Comparison of ENCODE assay signal across 15 cellular contexts in the genomic region with DNA sequence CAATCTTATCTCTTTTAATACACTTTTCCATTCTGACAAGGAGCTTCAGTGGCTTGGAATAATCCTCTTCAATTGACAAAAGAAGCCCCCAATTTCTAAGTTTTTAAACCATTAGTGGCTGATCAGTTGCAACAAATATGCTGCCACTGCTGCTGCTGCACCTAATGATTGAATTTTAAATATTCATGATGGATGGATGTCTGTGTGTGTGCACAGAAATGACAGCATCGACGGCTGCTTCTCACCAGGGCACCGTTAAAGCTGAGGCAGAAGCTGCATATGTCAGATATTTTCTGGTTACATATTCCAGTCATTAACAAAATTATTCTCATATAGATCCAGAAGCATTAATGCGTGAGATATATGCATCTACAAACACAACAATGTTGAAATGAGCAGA.
DNase-seq lines count a peak whose midpoint lies in the region; ATAC-seq and TF ChIP-seq lines count a peak whose summit lies in the region.
"Had no signal": no experiment of that assay in that cellular context is flagged by ENCODE, and none has a peak within 500 bp of the region (broad histone marks: within the 10 kb centered on the region; RNA-seq: fewer than 3 reads in every experiment).

No MANE protein-coding gene starts in this region.

- H3K4me1 ChIP-seq in endodermal cell (ENCODE audit: control insufficient read depth, insufficient read depth, low read length): peaks cover 39% of the 10 kb centered on the region
- peaks cover 2 to 4% of the 10 kb centered on the region in 2 experiments for H3K4me1 ChIP-seq in trophoblast cell (ENCODE audit: control insufficient read depth in 1 of 2, insufficient read depth in 2 of 2, low read length in 2 of 2)
- H3K4me1 ChIP-seq in breast epithelium: no peaks in the 10 kb centered on the region

- H3K4ac ChIP-seq in trophoblast cell (ENCODE audit: low read depth, low read length): no peak overlapping the region

- H3K9me3 Mint-ChIP-seq in endodermal cell (no peaks in the 10 kb centered on the region), progenitor cell of endocrine pancreas (ENCODE audit: low read depth) (no peaks in the 10 kb centered on the region)
- H3K9me3 Mint-ChIP-seq: CD4-positive, alpha-beta memory T cell; GM23338 had no signal

- H3K36me3 Mint-ChIP-seq in endodermal cell (ENCODE audit: low read depth) (no peaks in the 10 kb centered on the region), progenitor cell of endocrine pancreas (ENCODE audit: insufficient read depth) (no peaks in the 10 kb centered on the region)
- H3K36me3 Mint-ChIP-seq: CD4-positive, alpha-beta memory T cell had no signal

- H3K9me3 ChIP-seq in endodermal cell (ENCODE audit: control insufficient read depth, low read length) (no peaks in the 10 kb centered on the region), trophoblast cell (ENCODE audit: insufficient read depth, low read depth, low read length) (no peaks in the 10 kb centered on the region), breast epithelium (no peaks in the 10 kb centered on the region)
- H3K9me3 ChIP-seq: A549, BE2C had no signal

- H2AFZ ChIP-seq in trophoblast cell (ENCODE audit: insufficient read depth, low read length, poor library complexity): no peak overlapping the region
- H2AFZ ChIP-seq: GM23338 had no signal

- H4K91ac ChIP-seq in trophoblast cell (ENCODE audit: low read depth, low read length): no peak overlapping the region

- H3K27ac Mint-ChIP-seq in endodermal cell (no peak overlapping the region), progenitor cell of endocrine pancreas (peak overlapping the region; percentile 47)
- H3K27ac Mint-ChIP-seq: CD4-positive, alpha-beta memory T cell; GM23338 had no signal

- no peak overlapping the region for H3K4me2 ChIP-seq in trophoblast cell (ENCODE audit: low read length)
- H3K4me2 ChIP-seq: A549, GM23338 had no signal

- H4K8ac ChIP-seq in trophoblast cell (ENCODE audit: low read depth, low read length): no peak overlapping the region

- H3K27ac ChIP-seq in VCaP: peak overlapping the region; percentile 96
- H3K27ac ChIP-seq in endodermal cell (ENCODE audit: low read depth, low read length): no peak overlapping the region
- no peak overlapping the region for H3K27ac ChIP-seq in trophoblast cell (ENCODE audit: low read depth, low read length)
- no peak overlapping the region for H3K27ac ChIP-seq in breast epithelium
- H3K27ac ChIP-seq: A549, C4-2B had no signal

- no peak overlapping the region for H2BK5ac ChIP-seq in trophoblast cell (ENCODE audit: low read depth, low read length, poor library complexity)

- no peak overlapping the region for H3K18ac ChIP-seq in trophoblast cell (ENCODE audit: low read length)

- H3K14ac ChIP-seq in trophoblast cell (ENCODE audit: low read length): no peak overlapping the region

- intact Hi-C loops in breast epithelium (cut with DNase I; ENCODE audit: low total_unique reads): no loop called here

- no peak for ATAC-seq in HG03460 (IDR thresholded peaks at IDR 0.05; ENCODE audit: unreplicated experiment)
- ATAC-seq: A549, GM12878 had no signal

- no peak overlapping the region for H3K23ac ChIP-seq in trophoblast cell (ENCODE audit: low read length)

- H3K36me3 ChIP-seq in endodermal cell (ENCODE audit: control insufficient read depth, insufficient read depth, low read length) (peaks cover 3% of the 10 kb centered on the region), trophoblast cell (ENCODE audit: control insufficient read depth in 1 of 2, insufficient read depth in 2 of 2, low read length in 2 of 2) (no peaks in the 10 kb centered on the region), breast epithelium (no peaks in the 10 kb centered on the region)
- H3K36me3 ChIP-seq: BE2C had no signal

- DNase-seq in NCI-H446 treated with DMSO at 0.1 percent for 48 hours (lab: John Stamatoyannopoulos, UW): peak; percentile 61
- no peak for DNase-seq in endodermal cell
- no peak for DNase-seq in progenitor cell of endocrine pancreas (ENCODE audit: low spot score, unreplicated experiment)
- DNase-seq in trophoblast cell: no peak
- no peak for DNase-seq in breast epithelium (ENCODE audit: low spot score in 2 of 2)
- DNase-seq: BE2C; CD4-positive, alpha-beta memory T cell; DMS79; H7 had no signal

- no peak overlapping the region for H2AK5ac ChIP-seq in trophoblast cell (ENCODE audit: low read length)

- no peak overlapping the region for H3K4me3 Mint-ChIP-seq in endodermal cell
- H3K4me3 Mint-ChIP-seq in progenitor cell of endocrine pancreas (ENCODE audit: low read depth): no peak overlapping the region
- H3K4me3 Mint-ChIP-seq: CD4-positive, alpha-beta memory T cell; GM23338 had no signal

- H3K4me3 ChIP-seq in endodermal cell (ENCODE audit: low read length) (peak overlapping the region; percentile 32), trophoblast cell (ENCODE audit: low read depth, low read length) (no peak overlapping the region), breast epithelium (no peak overlapping the region)
- H3K4me3 ChIP-seq: A549, GM12878, GM23338 had no signal

- H3K27me3 ChIP-seq in endodermal cell (ENCODE audit: control insufficient read depth, insufficient read depth, low read length, poor library complexity, severe bottlenecking): no peaks in the 10 kb centered on the region
- no peaks in the 10 kb centered on the region for H3K27me3 ChIP-seq in trophoblast cell (ENCODE audit: insufficient read depth, low read length)
- H3K27me3 ChIP-seq in breast epithelium: no peaks in the 10 kb centered on the region
- H3K27me3 ChIP-seq: BE2C had no signal

- TF ChIP-seq CTCF in VCaP (conservative IDR thresholded peaks at IDR 0.05) (no peak), endodermal cell (conservative IDR thresholded peaks at IDR 0.05) (no peak), progenitor cell of endocrine pancreas (IDR thresholded peaks at IDR 0.05; ENCODE audit: unreplicated experiment) (no peak), breast epithelium (IDR thresholded peaks at IDR 0.05) (no peak)

- H3K4me1 Mint-ChIP-seq in endodermal cell (peaks cover 59% of the 10 kb centered on the region), progenitor cell of endocrine pancreas (ENCODE audit: low read depth) (peaks cover 51% of the 10 kb centered on the region)
- H3K4me1 Mint-ChIP-seq: CD4-positive, alpha-beta memory T cell had no signal

- no peaks in the 10 kb centered on the region for H3K79me2 ChIP-seq in trophoblast cell (ENCODE audit: control insufficient read depth, insufficient read depth, low read length, poor library complexity)

- H4K12ac ChIP-seq in trophoblast cell (ENCODE audit: low read depth, low read length): no peak overlapping the region

- H2BK12ac ChIP-seq in trophoblast cell (ENCODE audit: low read length): no peak overlapping the region

- H3K27me3 Mint-ChIP-seq in endodermal cell (ENCODE audit: insufficient read depth) (no peaks in the 10 kb centered on the region), progenitor cell of endocrine pancreas (no peaks in the 10 kb centered on the region)

- no peak overlapping the region for H3K9ac ChIP-seq in endodermal cell (ENCODE audit: extremely low read depth, low read length, poor library complexity, severe bottlenecking)
- no peak overlapping the region for H3K9ac ChIP-seq in trophoblast cell (ENCODE audit: low read length)

- no peaks in the 10 kb centered on the region for H3K79me1 ChIP-seq in trophoblast cell (ENCODE audit: low read length)

- 79 to 100% methylated on average over 1 to 4 of the region's 4 CpGs for WGBS in endodermal cell (ENCODE audit: insufficient coverage in 1 of 2, insufficient read length in 1 of 2), 2 experiments
- WGBS in trophoblast cell (ENCODE audit: extremely low coverage, insufficient coverage, insufficient read length): no CpG with 5 or more reads among the region's 4 CpGs

- H2BK120ac ChIP-seq in trophoblast cell (ENCODE audit: insufficient read depth, low read length, poor library complexity): no peak overlapping the region

- no peak for TF ChIP-seq POLR2A in breast epithelium (IDR thresholded peaks at IDR 0.05)
